23 cellular contexts compared by ENCODE assay signal in genomic region chr1:218778257-218778656, GRCh38.
"Had no signal": no experiment of that assay in that cellular context is flagged by ENCODE, and none has a peak within 500 bp of the region (broad histone marks: within the 10 kb centered on the region; RNA-seq: fewer than 3 reads in every experiment).

No MANE protein-coding gene starts in this region.

- H3K27me3 ChIP-seq: esophagus squamous epithelium, foreskin keratinocyte, neutrophil, transverse colon had no signal

- H3K36me3 ChIP-seq: esophagus squamous epithelium, left ventricle myocardium inferior, neutrophil, thoracic aorta, transverse colon had no signal

- H3K27ac ChIP-seq: epithelial cell of prostate, esophagus squamous epithelium, foreskin keratinocyte, left ventricle myocardium inferior, neutrophil, skin epidermis, thoracic aorta, transverse colon had no signal

- H3K4me1 ChIP-seq: esophagus squamous epithelium, transverse colon had no signal

- H3K9me3 ChIP-seq: esophagus squamous epithelium, left ventricle myocardium inferior, neutrophil, thoracic aorta, transverse colon had no signal

- DNase-seq: effector memory CD8-positive, alpha-beta T cell; esophagus squamous epithelium; foreskin keratinocyte; kidney; left cardiac atrium; left ventricle myocardium inferior; mesenchymal stem cell; midbrain; naive B cell; posterior cingulate gyrus; stimulated activated CD4-positive, alpha-beta T cell treated with anti-CD3 and anti-CD28 coated beads, Interleukin-2, amount 100 ng/mL, for 24 hours; stimulated activated CD4-positive, alpha-beta T cell treated with anti-CD3 and anti-CD28 coated beads, Interleukin-4, amount 100 ng/mL, for 4 hours; stimulated activated naive B cell treated with anti-CD40 and anti-IgM and Interleukin-4, amounts not matched to agents 10 μg/mL and 1 μg/mL and 100 μg/mL, for 72 hours; stimulated activated naive CD8-positive, alpha-beta T cell treated with anti-CD3 and anti-CD28 coated beads, Interleukin-15, amount 100 ng/mL, for 72 hours; substantia nigra; transverse colon had no signal

- H3K4me3 ChIP-seq: esophagus squamous epithelium, left ventricle myocardium inferior, lung, skin epidermis, thoracic aorta, transverse colon had no signal

- FAIRE-seq: colon, kidney had no signal

- ATAC-seq: effector memory CD8-positive, alpha-beta T cell; foreskin keratinocyte; left cardiac atrium; sciatic nerve; stimulated activated naive B cell treated with anti-CD40 and anti-IgM and Interleukin-4, amounts not matched to agents 10 μg/mL and 1 μg/mL and 100 μg/mL, for 72 hours; stimulated activated naive CD8-positive, alpha-beta T cell treated with anti-CD3 and anti-CD28 coated beads, Interleukin-15, amount 100 ng/mL, for 72 hours had no signal
